ENCODE assay signal across 8 cellular contexts in genomic region chr4:5887361-5888221, GRCh38. TPM values are rescaled to one million over a fixed set of nuclear protein-coding genes. Genes with fewer than 3 reads are reported as not detected.
DNase-seq lines count a peak whose midpoint lies in the region; ATAC-seq and TF ChIP-seq lines count a peak whose summit lies in the region.

No MANE protein-coding gene starts in this region.

- ATAC-seq in left ventricle myocardium superior (peak; percentile 63), GM19467 (IDR thresholded peaks at IDR 0.05; ENCODE audit: unreplicated experiment) (no peak), GM19452 (IDR thresholded peaks at IDR 0.05; ENCODE audit: unreplicated experiment) (no peak), HG03045 (IDR thresholded peaks at IDR 0.05; ENCODE audit: unreplicated experiment) (no peak)

- peak overlapping the region; percentile 21 to 54 (median 35) for H3K4me3 ChIP-seq in Peyer's patch
- peak overlapping the region; percentile 29 to 37 for H3K4me3 ChIP-seq in prostate gland

- DNase-seq in Daoy (ENCODE audit: low read depth) (peak; percentile 39), Peyer's patch (no peak), left ventricle myocardium superior (no peak), prostate gland (ENCODE audit: low spot score) (no peak), amniotic stem cell (lab: John Stamatoyannopoulos, UW) (no peak)

- H3K9me3 ChIP-seq in Peyer's patch (no peaks in the 10 kb centered on the region), prostate gland (no peaks in the 10 kb centered on the region)

- H3K4me1 ChIP-seq in Peyer's patch (peaks cover 0 to 25% (median 0%) of the 10 kb centered on the region in 4 donors), prostate gland (replicated peaks) (no peaks in the 10 kb centered on the region)

- TF ChIP-seq CTCF in Peyer's patch (IDR thresholded peaks at IDR 0.05) (no peak), prostate gland (IDR thresholded peaks at IDR 0.05) (no peak)

- under 1% methylated on average over 35 of the region's 70 CpGs for whole genome bisulfite sequencing in prostate gland

- H3K36me3 ChIP-seq in Peyer's patch (no peaks in the 10 kb centered on the region), prostate gland (no peaks in the 10 kb centered on the region)

- TF ChIP-seq POLR2A in Peyer's patch (IDR thresholded peaks at IDR 0.05) (no peak), prostate gland (IDR thresholded peaks at IDR 0.05) (no peak)

- H3K27me3 ChIP-seq in Peyer's patch: peaks cover 0 to 34% of the 10 kb centered on the region in 2 donors
- H3K27me3 ChIP-seq in prostate gland (replicated peaks; ENCODE audit: insufficient read depth): peaks cover 30% of the 10 kb centered on the region

- H3K27ac ChIP-seq in Peyer's patch (no peak overlapping the region), prostate gland (no peak overlapping the region)

- intact Hi-C loops in left ventricle myocardium superior (cut with micrococcal nuclease): no loop called here
- intact Hi-C loops in prostate gland (cut with DNase I): no loop called here

RNA-seq across cellular contexts. Expression of gene CRMP1, which starts 5.3 kb away (rescaled TPM):
- 14.1 and 17.1 TPM in 2 replicates for total RNA-seq in Daoy (2014; rRNA removed; shearing (Covaris generic))
- total RNA-seq in Peyer's patch (1 to 10 TPM in 3 of 4 donors, not detected in 1; 1.5 to 5.8 (median 1.6) TPM), left ventricle myocardium superior (1.3 TPM), prostate gland (1 to 10 TPM; 1.4 to 6.0 TPM)
